Comparison of ENCODE assay signal across 19 cellular contexts in the genomic region with DNA sequence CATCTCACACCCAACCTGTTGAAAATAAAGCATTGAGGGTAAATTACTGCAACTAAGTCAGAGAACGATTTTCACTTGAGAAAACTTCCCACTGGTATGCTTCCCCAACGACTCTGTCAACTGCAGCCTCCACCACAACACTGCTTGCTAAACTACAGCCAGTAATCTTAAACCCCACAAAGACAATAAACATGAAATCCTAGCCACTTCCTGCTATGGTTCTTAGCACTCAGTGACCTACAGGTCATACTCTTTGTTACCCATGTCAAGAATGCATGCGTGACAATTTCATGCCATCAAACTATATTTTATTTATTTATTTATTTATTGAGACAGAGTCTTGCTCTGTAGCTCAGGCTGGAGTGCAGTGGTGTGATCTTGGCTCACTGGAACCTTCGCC.
DNase-seq lines count a peak whose midpoint lies in the region; ATAC-seq, FAIRE-seq and TF ChIP-seq lines count a peak whose summit lies in the region.
"Had no signal": no experiment of that assay in that cellular context is flagged by ENCODE, and none has a peak within 500 bp of the region (broad histone marks: within the 10 kb centered on the region; RNA-seq: fewer than 3 reads in every experiment).

No MANE protein-coding gene starts in this region.

- peak overlapping the region; percentile 57 for H3K27ac ChIP-seq in C4-2B
- H3K27ac ChIP-seq: SJSA1 had no signal

- peak; percentile 41 for ATAC-seq in HG02870 (IDR thresholded peaks at IDR 0.05; ENCODE audit: unreplicated experiment)
- ATAC-seq in GM21423 (IDR thresholded peaks at IDR 0.05; ENCODE audit: unreplicated experiment) = no peak
- ATAC-seq in GM21723 (IDR thresholded peaks at IDR 0.05; ENCODE audit: unreplicated experiment) = no peak
- ATAC-seq: GM23338 had no signal

- no peak for FAIRE-seq in bronchial epithelial cell (lab: Jason Lieb, UNC)

- H3K36me3 ChIP-seq in bronchial epithelial cell (ENCODE audit: control insufficient read depth, insufficient read depth, low read length) = no peaks in the 10 kb centered on the region
- H3K36me3 ChIP-seq: BE2C, Peyer's patch, SJSA1 had no signal

- DNase-seq in bronchial epithelial cell (ENCODE audit: low read depth) (peak; percentile 10), left kidney (ENCODE audit: low read depth, low spot score) (peak; percentile 61), ecto neural progenitor cell (ENCODE audit: low spot score) (no peak)
- no peak for DNase-seq in activated effector memory CD4-positive, alpha-beta T cell treated with anti-CD3 and anti-CD28 coated beads, Interleukin-2, amount 50 U/mL, for 16 hours
- DNase-seq: BE2C; Caco-2; CD4-positive, alpha-beta T cell; MM.1S; NCI-H1092 treated with DMSO at 0.1 percent for 48 hours; NCI-H2081; NCI-H2171 treated with DMSO at 0.1 percent for 48 hours; NK-92 treated with Interleukin-12 subunit alpha and Interleukin-12 subunit beta, amount 100 ng/mL, for 24 hours; Peyer's patch had no signal

- no peak for TF ChIP-seq CTCF in C4-2B (conservative IDR thresholded peaks at IDR 0.05)
- TF ChIP-seq CTCF in bronchial epithelial cell (IDR thresholded peaks at IDR 0.05; ENCODE audit: insufficient read depth, low read length, severe bottlenecking) = no peak

- no peak overlapping the region for H3K4me3 ChIP-seq in bronchial epithelial cell (ENCODE audit: low read depth, low read length)
- H3K4me3 ChIP-seq: GM23338, Peyer's patch, SJSA1 had no signal

- H3K27me3 ChIP-seq in bronchial epithelial cell (ENCODE audit: control insufficient read depth, insufficient read depth, low read length) = no peaks in the 10 kb centered on the region
- H3K27me3 ChIP-seq: BE2C, Peyer's patch, SJSA1 had no signal

Comparison
In these comparisons a context has a peak if more than half of its experiments do, and no peak if none do; other contexts are left out.
1. DNase-seq: peak in bronchial epithelial cell (single experiment) and left kidney (single experiment); none in ecto neural progenitor cell (single experiment) and activated effector memory CD4-positive, alpha-beta T cell treated with anti-CD3 and anti-CD28 coated beads, Interleukin-2, amount 50 U/mL, for 16 hours (single experiment).